In the genomic region with DNA sequence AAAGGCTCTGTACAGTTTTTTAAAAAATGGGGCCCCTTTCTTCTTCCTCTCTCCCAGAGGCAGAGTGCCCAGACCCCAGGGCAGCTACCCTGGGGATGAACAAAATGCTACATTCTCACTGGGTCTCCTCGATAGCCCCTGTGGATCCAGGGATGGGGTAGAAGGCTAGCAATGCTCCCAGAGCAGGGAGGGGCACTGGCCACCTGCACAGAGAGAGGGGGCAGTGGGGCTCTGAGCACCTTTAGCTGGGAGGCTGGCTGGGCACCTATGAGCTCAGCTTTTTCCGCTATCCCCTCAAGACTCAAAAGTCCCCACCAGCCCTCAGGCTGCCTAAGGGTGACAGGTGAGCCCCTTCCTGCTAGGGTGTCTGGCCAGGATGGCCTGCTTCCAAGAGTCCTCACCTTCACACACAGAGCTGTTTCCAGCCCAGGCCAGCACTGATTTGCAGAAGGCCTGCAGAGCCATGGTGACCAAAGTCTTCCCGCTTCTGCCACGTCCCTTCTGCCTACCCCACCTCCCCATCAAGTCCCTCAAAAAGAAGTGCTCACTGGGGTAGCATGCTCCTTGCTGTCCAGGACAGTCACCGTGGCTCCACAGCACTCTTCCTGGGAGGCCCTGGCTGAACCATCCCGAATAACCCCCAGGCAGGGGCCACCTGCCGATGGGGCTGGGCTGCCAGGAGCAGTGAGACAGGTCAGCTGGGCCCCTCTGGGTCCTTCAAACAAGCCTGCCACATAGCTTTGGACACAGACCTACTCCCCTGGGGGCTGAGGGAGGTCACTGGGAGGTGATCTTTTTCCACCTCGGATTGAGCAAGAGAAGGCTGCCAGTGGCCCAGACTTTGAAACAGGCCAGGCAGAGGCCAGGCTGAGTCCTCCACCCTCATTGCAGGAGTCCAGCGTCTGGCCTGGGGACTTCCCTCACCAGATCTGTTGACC, we compare ENCODE assay signal across 11 cellular contexts. TPM values are rescaled to one million over a fixed set of nuclear protein-coding genes. Genes with fewer than 3 reads are reported as not detected.
DNase-seq lines count a peak whose midpoint lies in the region; ATAC-seq and TF ChIP-seq lines count a peak whose summit lies in the region.
"Had no signal": no experiment of that assay in that cellular context is flagged by ENCODE, and none has a peak within 500 bp of the region (broad histone marks: within the 10 kb centered on the region; RNA-seq: fewer than 3 reads in every experiment).

No MANE protein-coding gene starts in this region.

- peak; percentile 57 for DNase-seq in SK-N-DZ (ENCODE audit: low spot score)
- DNase-seq in left cardiac atrium, result peak; percentile 52
- peak; percentile 90 for DNase-seq in posterior vena cava (ENCODE audit: low spot score)
- no peak for DNase-seq in HFFc6
- DNase-seq in activated CD8-positive, alpha-beta memory T cell treated with anti-CD3 and anti-CD28 coated beads, Interleukin-2, amount 10 ng/mL, durations not matched to agents 7 days and 5 days, result no peak
- DNase-seq: glutamatergic neuron; MG63; stimulated activated CD4-positive, alpha-beta T cell treated with anti-CD3 and anti-CD28 coated beads, Interleukin-2, amount 100 ng/mL, for 24 hours had no signal

- CTCF ChIA-PET in activated CD8-positive, alpha-beta memory T cell treated with anti-CD3 and anti-CD28 coated beads, Interleukin-2, amount 10 ng/mL, durations not matched to agents 7 days and 5 days (lab: Charles Lee), result interaction anchor here (0.6 to 13.4 kb wide), 2 partner anchors 12 to 19 kb away, joined by 3 to 139 read pairs; a partner anchor contains a TSS

- peak; percentile 20 for TF ChIP-seq POLR2A in GM19193 (IDR thresholded peaks at IDR 0.05; ENCODE audit: extremely low read depth, insufficient read depth, insufficient read length)

- no peaks in the 10 kb centered on the region for H3K9me3 Mint-ChIP-seq in HFFc6
- H3K9me3 Mint-ChIP-seq in activated CD8-positive, alpha-beta memory T cell treated with anti-CD3 and anti-CD28 coated beads, Interleukin-2, amount 10 ng/mL, durations not matched to agents 7 days and 5 days (ENCODE audit: low read depth), result no peaks in the 10 kb centered on the region

- no peak overlapping the region for H3K27ac Mint-ChIP-seq in HFFc6
- H3K27ac Mint-ChIP-seq in activated CD8-positive, alpha-beta memory T cell treated with anti-CD3 and anti-CD28 coated beads, Interleukin-2, amount 10 ng/mL, durations not matched to agents 7 days and 5 days, result no peak overlapping the region

- intact Hi-C loops in left cardiac atrium (cut with DNase I), result no loop called here
- intact Hi-C loops in posterior vena cava (cut with DNase I), result no loop called here

- peaks cover 38% of the 10 kb centered on the region for H3K4me1 Mint-ChIP-seq in HFFc6 (ENCODE audit: low read depth)
- H3K4me1 Mint-ChIP-seq in activated CD8-positive, alpha-beta memory T cell treated with anti-CD3 and anti-CD28 coated beads, Interleukin-2, amount 10 ng/mL, durations not matched to agents 7 days and 5 days, result peaks cover 5% of the 10 kb centered on the region

- H3K27me3 Mint-ChIP-seq in HFFc6 (ENCODE audit: insufficient read depth), result peaks cover 6% of the 10 kb centered on the region
- peaks cover 8% of the 10 kb centered on the region for H3K27me3 Mint-ChIP-seq in activated CD8-positive, alpha-beta memory T cell treated with anti-CD3 and anti-CD28 coated beads, Interleukin-2, amount 10 ng/mL, durations not matched to agents 7 days and 5 days

- ATAC-seq in left cardiac atrium (peak; percentile 5 to 27), HG03097 (IDR thresholded peaks at IDR 0.05; ENCODE audit: low FRiP score, unreplicated experiment) (no peak), HG03457 (IDR thresholded peaks at IDR 0.05; ENCODE audit: unreplicated experiment) (no peak)
- ATAC-seq in activated CD8-positive, alpha-beta memory T cell treated with anti-CD3 and anti-CD28 coated beads, Interleukin-2, amount 10 ng/mL, durations not matched to agents 7 days and 5 days, result no peak

- no peak for TF ChIP-seq CTCF in HFFc6 (IDR thresholded peaks at IDR 0.05)

- no peak overlapping the region for H3K4me3 Mint-ChIP-seq in HFFc6
- H3K4me3 Mint-ChIP-seq in activated CD8-positive, alpha-beta memory T cell treated with anti-CD3 and anti-CD28 coated beads, Interleukin-2, amount 10 ng/mL, durations not matched to agents 7 days and 5 days, result no peak overlapping the region

- H3K36me3 Mint-ChIP-seq in HFFc6 (ENCODE audit: low read depth), result no peaks in the 10 kb centered on the region
- H3K36me3 Mint-ChIP-seq in activated CD8-positive, alpha-beta memory T cell treated with anti-CD3 and anti-CD28 coated beads, Interleukin-2, amount 10 ng/mL, durations not matched to agents 7 days and 5 days, result no peaks in the 10 kb centered on the region

RNA-seq across cellular contexts. Expression of a gene that starts 20.4 kb away (rescaled TPM):
- polyA plus RNA-seq in SK-N-DZ (2014; cell fraction: cytosol; rRNA removed), result 9.4 and 12.3 TPM in 2 replicates
- polyA plus RNA-seq in SK-N-DZ (2014; cell fraction: nucleus; rRNA removed), result 6.8 and 12.3 TPM in 2 replicates
- total RNA-seq in left cardiac atrium (1 to 10 TPM; 1.9 to 5.0 TPM), posterior vena cava (1 to 10 TPM; 3.0 to 5.0 TPM)
- total RNA-seq in HFFc6 (2021; fragmentation: NEBNext Ultra II Directional; extraction: Animal tissue kit (Norgen Biotek cat#: 25700)), result 1 to 10 TPM in 2 of 6 experiments, under 1 TPM in 4; 0.57 to 1.2 (median 0.81) TPM
- total RNA-seq in activated CD8-positive, alpha-beta memory T cell treated with anti-CD3 and anti-CD28 coated beads, Interleukin-2, amount 10 ng/mL, durations not matched to agents 7 days and 5 days, result 10 to 100 TPM in 1 of 2 experiments, 1 to 10 TPM in 1; 3.6 to 13.0 TPM

RNA-seq across cellular contexts. Expression of a gene that starts 49.3 kb away (rescaled TPM):
- polyA plus RNA-seq in SK-N-DZ (2014; cell fraction: cytosol; rRNA removed), result 256 and 265 TPM in 2 replicates
- polyA plus RNA-seq in SK-N-DZ (2014; cell fraction: nucleus; rRNA removed), result 209 and 319 TPM in 2 replicates
- total RNA-seq in left cardiac atrium, result 100 to 1,000 TPM; 174 to 197 TPM
- total RNA-seq in posterior vena cava, result 100 to 1,000 TPM; 148 to 160 TPM
- total RNA-seq in HFFc6 (2021; fragmentation: NEBNext Ultra II Directional; extraction: Animal tissue kit (Norgen Biotek cat#: 25700)), result 100 to 1,000 TPM; 177 to 227 (median 212) TPM
- 100 to 1,000 TPM; 150 to 160 TPM for total RNA-seq in activated CD8-positive, alpha-beta memory T cell treated with anti-CD3 and anti-CD28 coated beads, Interleukin-2, amount 10 ng/mL, durations not matched to agents 7 days and 5 days

Comparison
In these comparisons a context has a peak if more than half of its experiments do, and no peak if none do; other contexts are left out.
1. DNase-seq: peak in SK-N-DZ (single experiment), left cardiac atrium (single experiment) and posterior vena cava (single experiment); none in HFFc6 (single experiment) and activated CD8-positive, alpha-beta memory T cell treated with anti-CD3 and anti-CD28 coated beads, Interleukin-2, amount 10 ng/mL, durations not matched to agents 7 days and 5 days (single experiment).
2. ATAC-seq: peak in left cardiac atrium (2 of 2); none in HG03097 (single experiment), HG03457 (single experiment) and activated CD8-positive, alpha-beta memory T cell treated with anti-CD3 and anti-CD28 coated beads, Interleukin-2, amount 10 ng/mL, durations not matched to agents 7 days and 5 days (single experiment).